11 cellular contexts compared by ENCODE assay signal in the genomic region with DNA sequence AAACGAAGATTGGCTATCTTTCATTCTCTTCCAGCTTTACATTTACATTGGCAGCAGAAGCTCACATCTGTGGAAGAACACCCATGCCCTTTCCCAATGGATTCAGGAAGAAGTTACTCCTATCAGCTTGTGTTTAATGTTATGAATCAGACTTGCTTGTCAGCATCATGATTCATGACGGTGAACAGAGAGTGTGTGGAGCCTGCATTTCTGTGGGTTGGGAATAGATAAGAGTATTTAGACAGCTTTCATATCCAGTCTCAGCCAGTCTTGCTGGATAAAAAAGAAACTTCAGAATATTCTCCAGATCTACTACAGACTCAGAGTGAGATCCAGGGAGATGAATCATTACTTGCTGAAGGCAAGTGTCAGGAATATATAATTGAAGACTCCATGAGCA.
DNase-seq lines count a peak whose midpoint lies in the region; ATAC-seq, FAIRE-seq and TF ChIP-seq lines count a peak whose summit lies in the region.
"Had no signal": no experiment of that assay in that cellular context is flagged by ENCODE, and none has a peak within 500 bp of the region (broad histone marks: within the 10 kb centered on the region; RNA-seq: fewer than 3 reads in every experiment).

No MANE protein-coding gene starts in this region.

- DNase-seq in BJ (ENCODE audit: low read depth), result peak; percentile 42
- peak; percentile 97 for DNase-seq in M059J (ENCODE audit: low read depth)
- DNase-seq in endothelial cell of umbilical vein (ENCODE audit: low read depth, low spot score), result peak; percentile 99
- DNase-seq: DMS153; naive thymus-derived CD4-positive, alpha-beta T cell had no signal

- TF ChIP-seq CTCF in BJ (IDR thresholded peaks at IDR 0.05; ENCODE audit: insufficient read depth, low read depth, low read length) (no peak), endothelial cell of umbilical vein (IDR thresholded peaks at IDR 0.05; ENCODE audit: extremely low read depth in 1 of 2, insufficient read depth in 1 of 2, low read depth in 1 of 2, low read length in 2 of 2) (no peak)

- H3K9me3 ChIP-seq in endothelial cell of umbilical vein (replicated peaks; ENCODE audit: control insufficient read depth, insufficient read depth, low read length) (no peaks in the 10 kb centered on the region), mesodermal cell (ENCODE audit: control insufficient read depth, low read length) (no peaks in the 10 kb centered on the region)

- POLR2A ChIA-PET in BJ (lab: Charles Lee), result no interaction called here
- POLR2A ChIA-PET in endothelial cell of umbilical vein (lab: Charles Lee), result interaction anchor here (0.6 kb wide), 1 partner anchor 835 kb away, joined by 3 read pairs; no protein-coding TSS in a partner anchor

- no peaks in the 10 kb centered on the region for H3K27me3 ChIP-seq in BJ (ENCODE audit: control insufficient read depth, insufficient read depth, low read length)
- H3K27me3 ChIP-seq in endothelial cell of umbilical vein (ENCODE audit: control insufficient read depth in 2 of 2, insufficient read depth in 2 of 2, low read length in 2 of 2), result no peaks in the 10 kb centered on the region

- TF ChIP-seq POLR2A in endothelial cell of umbilical vein (IDR thresholded peaks at IDR 0.05; ENCODE audit: low read depth, low read length), result peak; percentile 74

- H3K4me2 ChIP-seq in endothelial cell of umbilical vein (ENCODE audit: insufficient read depth, low read length), result peak overlapping the region; percentile 45

- ATAC-seq in HG03378 (IDR thresholded peaks at IDR 0.05; ENCODE audit: unreplicated experiment) (no peak), HG03571 (IDR thresholded peaks at IDR 0.05; ENCODE audit: unreplicated experiment) (no peak), GM21515 (IDR thresholded peaks at IDR 0.05; ENCODE audit: unreplicated experiment) (no peak), HG03460 (IDR thresholded peaks at IDR 0.05; ENCODE audit: unreplicated experiment) (no peak)
- ATAC-seq: naive thymus-derived CD4-positive, alpha-beta T cell had no signal

- H3K36me3 ChIP-seq in BJ (ENCODE audit: control insufficient read depth, insufficient read depth, low read length) (no peaks in the 10 kb centered on the region), endothelial cell of umbilical vein (ENCODE audit: control insufficient read depth in 2 of 2, extremely low read depth in 1 of 2, insufficient read depth in 2 of 2, low read length in 2 of 2) (no peaks in the 10 kb centered on the region), mesodermal cell (ENCODE audit: control insufficient read depth, insufficient read depth, low read length) (no peaks in the 10 kb centered on the region)

- H3K4me1 ChIP-seq in endothelial cell of umbilical vein (ENCODE audit: control insufficient read depth, extremely low read depth, insufficient read depth, low read length), result peaks cover 17% of the 10 kb centered on the region
- H3K4me1 ChIP-seq in mesodermal cell (ENCODE audit: control insufficient read depth, insufficient read depth, low read length, poor library complexity, severe bottlenecking), result peaks cover 23% of the 10 kb centered on the region

- no peaks in the 10 kb centered on the region for H3K79me2 ChIP-seq in endothelial cell of umbilical vein (ENCODE audit: control insufficient read depth, insufficient read depth, low read length)

- WGBS in mesodermal cell (ENCODE audit: insufficient coverage in 2 of 2), 2 experiments, result 100% methylated on average over 1 of the region's 2 CpGs; no CpG with 5 or more reads in 1 of the 2 experiments

- H3K27ac ChIP-seq in endothelial cell of umbilical vein (ENCODE audit: insufficient read depth, low read depth, low read length) (peak overlapping the region; percentile 51), mesodermal cell (ENCODE audit: low read depth, low read length, severe bottlenecking) (peak overlapping the region; percentile 69)

- FAIRE-seq in endothelial cell of umbilical vein (lab: Jason Lieb, UNC), result peak; percentile 89
- FAIRE-seq: TTC549 had no signal

- no peak overlapping the region for H2AFZ ChIP-seq in endothelial cell of umbilical vein (ENCODE audit: low read depth, low read length)

- no peaks in the 10 kb centered on the region for H4K20me1 ChIP-seq in endothelial cell of umbilical vein (replicated peaks; ENCODE audit: control insufficient read depth, extremely low read depth, insufficient read depth, low read length)

- H3K9ac ChIP-seq in endothelial cell of umbilical vein (replicated peaks; ENCODE audit: extremely low read depth, insufficient read depth, low read length), result peak overlapping the region; percentile 0

- H3K4me3 ChIP-seq in BJ (ENCODE audit: low read depth, low read length), result no peak overlapping the region
- H3K4me3 ChIP-seq in endothelial cell of umbilical vein (replicated peaks in 1 of 3; ENCODE audit: insufficient read depth in 1 of 3, low read depth in 1 of 3, low read length in 3 of 3), result peak overlapping the region in 1 of 3 experiments; percentile 13
- no peak overlapping the region for H3K4me3 ChIP-seq in mesodermal cell (ENCODE audit: extremely low read depth, insufficient read depth, low read length, poor library complexity, severe bottlenecking)

- intact Hi-C loops in endothelial cell of umbilical vein (cut with micrococcal nuclease), result loop anchor here (1.0 to 10.0 kb wide), 7 partner anchors 9 to 908 kb away; a partner anchor contains a TSS

- CTCF ChIA-PET in BJ (lab: Yijun Ruan, JAX), result no interaction called here
- CTCF ChIA-PET in endothelial cell of umbilical vein (lab: Charles Lee), result interaction anchor here (0.9 to 2.7 kb wide), 8 partner anchors 9 to 811 kb away, joined by 3 to 19 read pairs (median 4); no protein-coding TSS in a partner anchor

- dilution Hi-C loops in endothelial cell of umbilical vein (cut with MboI; ENCODE audit: extremely low pct_ligation_motif_present, low sequenced_read_pairs), result no loop called here

- BruUV-seq in endothelial cell of umbilical vein (replicated peaks; lab: Mats Ljungman, UMichigan), result no TSS peak

- no peaks in the 10 kb centered on the region for H3K9me1 ChIP-seq in endothelial cell of umbilical vein (replicated peaks; ENCODE audit: control insufficient read depth, extremely low read depth, insufficient read depth, low read length)

TF ChIP-seq in endothelial cell of umbilical vein, 7 proteins besides CTCF, POLR2A, EP300 and RAD21:
- TF ChIP-seq POLR2AphosphoS5 (IDR thresholded peaks at IDR 0.05; ENCODE audit: insufficient read depth, low read depth, low read length) (peak; percentile 93), EZH2 (IDR thresholded peaks at IDR 0.05; ENCODE audit: borderline replicate concordance, low read depth, low read length, severe bottlenecking) (no peak), GATA2 (IDR thresholded peaks at IDR 0.05; ENCODE audit: insufficient read depth, insufficient read length, low read depth, low read length) (peak; percentile 97), MYC (IDR thresholded peaks at IDR 0.05; ENCODE audit: low read depth, low read length) (no peak), JUN (IDR thresholded peaks at IDR 0.05; ENCODE audit: borderline replicate concordance, insufficient read depth, insufficient read length, low read depth) (peak; percentile 80), FOS (IDR thresholded peaks at IDR 0.05; ENCODE audit: borderline replicate concordance, insufficient read depth, low read length) (peak; percentile 98)
- TF ChIP-seq, protein P1, sequence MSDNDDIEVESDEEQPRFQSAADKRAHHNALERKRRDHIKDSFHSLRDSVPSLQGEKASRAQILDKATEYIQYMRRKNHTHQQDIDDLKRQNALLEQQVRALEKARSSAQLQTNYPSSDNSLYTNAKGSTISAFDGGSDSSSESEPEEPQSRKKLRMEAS (IDR thresholded peaks at IDR 0.05; ENCODE audit: insufficient read depth, insufficient read length), result no peak

Comparison
In these comparisons a context has a peak if more than half of its experiments do, and no peak if none do; other contexts are left out.
1. DNase-seq: peak in every context shown above with its lines; median percentile 99 in endothelial cell of umbilical vein; 97 in M059J; 42 in BJ.